In genomic region chr15:36777941-36778340, GRCh38 we compare ENCODE assay signal across 18 cellular contexts.
"Had no signal": no experiment of that assay in that cellular context is flagged by ENCODE, and none has a peak within 500 bp of the region (broad histone marks: within the 10 kb centered on the region; RNA-seq: fewer than 3 reads in every experiment).

No MANE protein-coding gene starts in this region.

- H3K36me3 Mint-ChIP-seq: activated naive CD8-positive, alpha-beta T cell treated with anti-CD3 and anti-CD28 coated beads, Interleukin-2, amount 10 ng/mL, durations not matched to agents 7 days and 5 days; natural killer cell had no signal

- H3K27me3 ChIP-seq: right atrium auricular region, transverse colon, vagina had no signal

- H3K36me3 ChIP-seq: right atrium auricular region, transverse colon, vagina had no signal

- H3K9me3 ChIP-seq: right atrium auricular region, transverse colon, vagina had no signal

- ATAC-seq: natural killer cell had no signal

- H3K4me3 ChIP-seq: right atrium auricular region, skin epidermis, transverse colon, vagina had no signal

- H3K27ac Mint-ChIP-seq: activated naive CD8-positive, alpha-beta T cell treated with anti-CD3 and anti-CD28 coated beads, Interleukin-2, amount 10 ng/mL, durations not matched to agents 7 days and 5 days; activated T-helper 1 cell treated with anti-CD3 and anti-CD28 coated beads, Interleukin-12 subunit alpha, Interleukin-12 subunit beta, Interleukin-2, Interleukin-4 antibody, amounts not matched to agents 30 ng/mL and 10 ng/mL and 1 ng/mL, durations not matched to agents 14 hours and 24 hours and 36 hours; memory B cell; natural killer cell had no signal

- H3K4me1 Mint-ChIP-seq: activated naive CD8-positive, alpha-beta T cell treated with anti-CD3 and anti-CD28 coated beads, Interleukin-2, amount 10 ng/mL, durations not matched to agents 7 days and 5 days; memory B cell; natural killer cell had no signal

- DNase-seq: activated CD4-positive, CD25-positive, alpha-beta regulatory T cell treated with anti-CD3 and anti-CD28 coated beads, Interleukin-2, amount 50 U/mL, for 72 hours; activated naive CD4-positive, alpha-beta T cell; activated naive CD8-positive, alpha-beta T cell treated with anti-CD3 and anti-CD28 coated beads, Interleukin-2, amount 10 ng/mL, durations not matched to agents 7 days and 5 days; aorta; hippocampal formation; left ventricle myocardium superior; natural killer cell; nucleus accumbens; stimulated activated CD4-positive, alpha-beta T cell treated with anti-CD3 and anti-CD28 coated beads, Interleukin-4, amount 100 ng/mL, for 4 hours; stimulated activated CD8-positive, alpha-beta memory T cell treated with anti-CD3 and anti-CD28 coated beads, Interleukin-4, amount 100 ng/mL, for 48 hours; stimulated activated naive CD4-positive, alpha-beta T cell treated with Interleukin-2 at 50 U/mL for 16 hours; transverse colon had no signal

- H3K27ac ChIP-seq: epithelial cell of prostate, right atrium auricular region, skin epidermis, transverse colon, vagina had no signal

- H3K9me3 Mint-ChIP-seq: activated naive CD8-positive, alpha-beta T cell treated with anti-CD3 and anti-CD28 coated beads, Interleukin-2, amount 10 ng/mL, durations not matched to agents 7 days and 5 days; activated T-helper 1 cell treated with anti-CD3 and anti-CD28 coated beads, Interleukin-12 subunit alpha, Interleukin-12 subunit beta, Interleukin-2, Interleukin-4 antibody, amounts not matched to agents 30 ng/mL and 10 ng/mL and 1 ng/mL, durations not matched to agents 14 hours and 24 hours and 36 hours; memory B cell; natural killer cell had no signal

- H3K27me3 Mint-ChIP-seq: activated naive CD8-positive, alpha-beta T cell treated with anti-CD3 and anti-CD28 coated beads, Interleukin-2, amount 10 ng/mL, durations not matched to agents 7 days and 5 days; memory B cell had no signal

- H3K4me3 Mint-ChIP-seq: activated naive CD8-positive, alpha-beta T cell treated with anti-CD3 and anti-CD28 coated beads, Interleukin-2, amount 10 ng/mL, durations not matched to agents 7 days and 5 days; activated T-helper 1 cell treated with anti-CD3 and anti-CD28 coated beads, Interleukin-12 subunit alpha, Interleukin-12 subunit beta, Interleukin-2, Interleukin-4 antibody, amounts not matched to agents 30 ng/mL and 10 ng/mL and 1 ng/mL, durations not matched to agents 14 hours and 24 hours and 36 hours; memory B cell; natural killer cell had no signal

- H3K4me1 ChIP-seq: right atrium auricular region, vagina had no signal
